In genomic region chr2:99678651-99679050, GRCh38 we compare ENCODE assay signal across 31 cellular contexts.
"Had no signal": no experiment of that assay in that cellular context is flagged by ENCODE, and none has a peak within 500 bp of the region (broad histone marks: within the 10 kb centered on the region; RNA-seq: fewer than 3 reads in every experiment).

No MANE protein-coding gene starts in this region.

- H3K36me3 ChIP-seq: adrenal gland, esophagus squamous epithelium, WERI-Rb-1 had no signal

- H3K27ac ChIP-seq: adrenal gland, body of pancreas, epithelial cell of prostate, esophagus squamous epithelium, WERI-Rb-1 had no signal

- H3K27me3 Mint-ChIP-seq: activated CD4-positive, alpha-beta memory T cell treated with anti-CD3 and anti-CD28 coated beads for 36 hours; activated CD4-positive, alpha-beta T cell treated with anti-CD3 and anti-CD28 coated beads for 36 hours; activated CD4-positive, alpha-beta T cell treated with anti-CD3 and anti-CD28 coated beads, Interleukin-2, amount 10 ng/mL, durations not matched to agents 24 days and 14 days; activated naive CD4-positive, alpha-beta T cell treated with anti-CD3 and anti-CD28 coated beads, Interleukin-2, amount 50 U/mL, for 24 hours; activated naive CD8-positive, alpha-beta T cell treated with anti-CD3 and anti-CD28 coated beads for 36 hours; activated naive CD8-positive, alpha-beta T cell treated with anti-CD3 and anti-CD28 coated beads, Interleukin-2, amount 50 U/mL, for 24 hours had no signal

- H3K36me3 Mint-ChIP-seq: activated CD4-positive, alpha-beta memory T cell treated with anti-CD3 and anti-CD28 coated beads for 36 hours; activated CD8-positive, alpha-beta memory T cell treated with anti-CD3 and anti-CD28 coated beads, Interleukin-2, amount 10 ng/mL, durations not matched to agents 7 days and 5 days; activated naive CD8-positive, alpha-beta T cell treated with anti-CD3 and anti-CD28 coated beads for 36 hours had no signal

- H3K4me3 ChIP-seq: adrenal gland, body of pancreas, esophagus squamous epithelium had no signal

- H3K4me1 Mint-ChIP-seq: activated CD4-positive, alpha-beta T cell treated with anti-CD3 and anti-CD28 coated beads for 36 hours; activated CD4-positive, alpha-beta T cell treated with anti-CD3 and anti-CD28 coated beads, Interleukin-2, amount 10 ng/mL, durations not matched to agents 24 days and 14 days; activated CD8-positive, alpha-beta memory T cell treated with anti-CD3 and anti-CD28 coated beads, Interleukin-2, amount 10 ng/mL, durations not matched to agents 7 days and 5 days; activated naive CD4-positive, alpha-beta T cell treated with anti-CD3 and anti-CD28 coated beads, Interleukin-2, amount 50 U/mL, for 24 hours; activated naive CD8-positive, alpha-beta T cell treated with anti-CD3 and anti-CD28 coated beads for 36 hours; activated naive CD8-positive, alpha-beta T cell treated with anti-CD3 and anti-CD28 coated beads, Interleukin-2, amount 50 U/mL, for 24 hours had no signal

- H3K4me3 Mint-ChIP-seq: activated CD4-positive, alpha-beta memory T cell treated with anti-CD3 and anti-CD28 coated beads for 36 hours; activated CD4-positive, alpha-beta T cell treated with anti-CD3 and anti-CD28 coated beads for 36 hours; activated CD4-positive, alpha-beta T cell treated with anti-CD3 and anti-CD28 coated beads, Interleukin-2, amount 10 ng/mL, durations not matched to agents 24 days and 14 days; activated CD8-positive, alpha-beta memory T cell treated with anti-CD3 and anti-CD28 coated beads, Interleukin-2, amount 10 ng/mL, durations not matched to agents 7 days and 5 days; activated CD8-positive, alpha-beta T cell treated with anti-CD3 and anti-CD28 coated beads, Interleukin-2, amount 10 ng/mL, durations not matched to agents 7 days and 5 days; activated naive CD4-positive, alpha-beta T cell treated with anti-CD3 and anti-CD28 coated beads for 36 hours; activated naive CD4-positive, alpha-beta T cell treated with anti-CD3 and anti-CD28 coated beads, Interleukin-2, amount 50 U/mL, for 24 hours; activated naive CD8-positive, alpha-beta T cell treated with anti-CD3 and anti-CD28 coated beads for 36 hours; activated naive CD8-positive, alpha-beta T cell treated with anti-CD3 and anti-CD28 coated beads, Interleukin-2, amount 50 U/mL, for 24 hours; activated T-helper 1 cell treated with anti-CD3 and anti-CD28 coated beads, Interleukin-12 subunit alpha, Interleukin-12 subunit beta, Interleukin-2, Interleukin-4 antibody, amounts not matched to agents 30 ng/mL and 10 ng/mL and 1 ng/mL, durations not matched to agents 14 hours and 24 hours and 36 hours; T-helper 1 cell treated with Interleukin-12 subunit alpha and Interleukin-12 subunit beta and Interleukin-4 antibody, amounts not matched to agents 30 μg/mL and 1 μg/mL, for 36 hours had no signal

- H3K9me3 Mint-ChIP-seq: activated CD4-positive, alpha-beta memory T cell treated with anti-CD3 and anti-CD28 coated beads for 36 hours; activated CD4-positive, alpha-beta T cell treated with anti-CD3 and anti-CD28 coated beads, Interleukin-2, amount 10 ng/mL, durations not matched to agents 24 days and 14 days; activated naive CD4-positive, alpha-beta T cell treated with anti-CD3 and anti-CD28 coated beads for 36 hours; activated naive CD4-positive, alpha-beta T cell treated with anti-CD3 and anti-CD28 coated beads, Interleukin-2, amount 50 U/mL, for 24 hours; activated naive CD8-positive, alpha-beta T cell treated with anti-CD3 and anti-CD28 coated beads for 36 hours; activated naive CD8-positive, alpha-beta T cell treated with anti-CD3 and anti-CD28 coated beads, Interleukin-2, amount 50 U/mL, for 24 hours; activated T-helper 1 cell treated with anti-CD3 and anti-CD28 coated beads, Interleukin-12 subunit alpha, Interleukin-12 subunit beta, Interleukin-2, Interleukin-4 antibody, amounts not matched to agents 30 ng/mL and 10 ng/mL and 1 ng/mL, durations not matched to agents 14 hours and 24 hours and 36 hours; activated T-helper 2 cell treated with anti-CD3 and anti-CD28 coated beads, Interferon-gamma antibody, Interleukin-2, Interleukin-4, amounts not matched to agents 10 μg/mL and 5 μg/mL and 100 μg/mL, durations not matched to agents 14 hours and 24 hours and 36 hours; T-helper 1 cell treated with Interleukin-12 subunit alpha and Interleukin-12 subunit beta and Interleukin-4 antibody, amounts not matched to agents 30 μg/mL and 1 μg/mL, for 36 hours had no signal

- ATAC-seq: activated CD4-positive, alpha-beta T cell treated with anti-CD3 and anti-CD28 coated beads for 36 hours; activated CD8-positive, alpha-beta memory T cell treated with anti-CD3 and anti-CD28 coated beads, Interleukin-2, amount 10 ng/mL, durations not matched to agents 7 days and 5 days; activated CD8-positive, alpha-beta T cell treated with anti-CD3 and anti-CD28 coated beads, Interleukin-2, amount 10 ng/mL, durations not matched to agents 7 days and 5 days; activated naive CD8-positive, alpha-beta T cell treated with anti-CD3 and anti-CD28 coated beads, Interleukin-2, amount 50 U/mL, for 24 hours; body of pancreas had no signal

- H3K27ac Mint-ChIP-seq: activated CD4-positive, alpha-beta memory T cell treated with anti-CD3 and anti-CD28 coated beads for 36 hours; activated CD4-positive, alpha-beta T cell treated with anti-CD3 and anti-CD28 coated beads for 36 hours; activated CD4-positive, alpha-beta T cell treated with anti-CD3 and anti-CD28 coated beads, Interleukin-2, amount 10 ng/mL, durations not matched to agents 24 days and 14 days; activated CD8-positive, alpha-beta memory T cell treated with anti-CD3 and anti-CD28 coated beads, Interleukin-2, amount 10 ng/mL, durations not matched to agents 7 days and 5 days; activated CD8-positive, alpha-beta T cell treated with anti-CD3 and anti-CD28 coated beads, Interleukin-2, amount 10 ng/mL, durations not matched to agents 7 days and 5 days; activated naive CD4-positive, alpha-beta T cell treated with anti-CD3 and anti-CD28 coated beads for 36 hours; activated naive CD4-positive, alpha-beta T cell treated with anti-CD3 and anti-CD28 coated beads, Interleukin-2, amount 50 U/mL, for 24 hours; activated naive CD8-positive, alpha-beta T cell treated with anti-CD3 and anti-CD28 coated beads for 36 hours; activated naive CD8-positive, alpha-beta T cell treated with anti-CD3 and anti-CD28 coated beads, Interleukin-2, amount 50 U/mL, for 24 hours; activated T-helper 1 cell treated with anti-CD3 and anti-CD28 coated beads, Interleukin-12 subunit alpha, Interleukin-12 subunit beta, Interleukin-2, Interleukin-4 antibody, amounts not matched to agents 30 ng/mL and 10 ng/mL and 1 ng/mL, durations not matched to agents 14 hours and 24 hours and 36 hours; activated T-helper 2 cell treated with anti-CD3 and anti-CD28 coated beads, Interferon-gamma antibody, Interleukin-2, Interleukin-4, amounts not matched to agents 10 μg/mL and 5 μg/mL and 100 μg/mL, durations not matched to agents 14 hours and 24 hours and 36 hours; T-helper 1 cell treated with Interleukin-12 subunit alpha and Interleukin-12 subunit beta and Interleukin-4 antibody, amounts not matched to agents 30 μg/mL and 1 μg/mL, for 36 hours had no signal

- H3K27me3 ChIP-seq: adrenal gland, body of pancreas, esophagus squamous epithelium had no signal

- H3K4me1 ChIP-seq: body of pancreas, esophagus squamous epithelium had no signal

- DNase-seq: activated CD4-positive, alpha-beta memory T cell treated with anti-CD3 and anti-CD28 coated beads for 36 hours; activated CD4-positive, alpha-beta T cell treated with anti-CD3 and anti-CD28 coated beads for 36 hours; activated CD4-positive, alpha-beta T cell treated with anti-CD3 and anti-CD28 coated beads, Interleukin-2, amount 10 ng/mL, durations not matched to agents 24 days and 14 days; activated CD4-positive, CD25-positive, alpha-beta regulatory T cell; activated CD4-positive, CD25-positive, alpha-beta regulatory T cell treated with anti-CD3 and anti-CD28 coated beads, Interleukin-2, amount 50 U/mL, for 72 hours; activated CD8-positive, alpha-beta memory T cell treated with anti-CD3 and anti-CD28 coated beads, Interleukin-2, amount 10 ng/mL, durations not matched to agents 7 days and 5 days; activated CD8-positive, alpha-beta memory T cell treated with anti-CD3 and anti-CD28 coated beads, Interleukin-2, amount 50 U/mL, for 4 hours; activated CD8-positive, alpha-beta T cell treated with anti-CD3 and anti-CD28 coated beads, Interleukin-2, amount 10 ng/mL, durations not matched to agents 7 days and 5 days; activated effector memory CD4-positive, alpha-beta T cell treated with anti-CD3 and anti-CD28 coated beads, Interleukin-2, amount 50 U/mL, for 16 hours; activated naive CD4-positive, alpha-beta T cell treated with anti-CD3 and anti-CD28 coated beads for 36 hours; activated naive CD8-positive, alpha-beta T cell treated with anti-CD3 and anti-CD28 coated beads for 36 hours; activated naive CD8-positive, alpha-beta T cell treated with anti-CD3 and anti-CD28 coated beads, Interleukin-2, amount 50 U/mL, for 24 hours; activated T-cell treated with anti-CD3 and anti-CD28 coated beads, Interleukin-2, amount 50 U/mL, for 1 hour; activated T-cell treated with anti-CD3 and anti-CD28 coated beads, Interleukin-2, amount 50 U/mL, for 48 hours; adrenal gland; amygdala; aorta; body of pancreas; caudate nucleus; cortex of kidney; dermis blood vessel endothelial cell; effector CD8-positive, alpha-beta T cell; esophagus squamous epithelium; head of caudate nucleus; T-helper 9 cell; WERI-Rb-1 had no signal
